Comparison of ENCODE assay signal across 12 cellular contexts in the genomic region with DNA sequence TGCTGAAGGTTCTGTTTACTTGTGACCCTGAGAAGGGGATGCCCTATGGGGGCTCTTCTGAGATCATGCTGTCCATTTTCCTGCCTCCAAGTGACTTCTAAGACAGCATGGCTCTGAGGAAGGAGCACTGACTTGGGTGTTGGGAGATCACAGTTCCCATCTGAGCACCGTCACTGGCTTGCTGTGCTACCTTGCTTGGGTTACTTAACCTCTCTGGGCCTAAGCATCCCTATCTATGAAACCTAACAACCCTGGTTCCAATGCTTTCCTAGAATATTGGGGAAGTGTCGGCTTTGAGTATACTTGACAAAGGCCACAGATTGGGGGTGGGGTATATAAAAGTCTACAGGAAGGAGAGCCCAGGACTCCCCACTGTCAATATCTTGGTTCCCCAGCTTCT. TPM values are rescaled to one million over a fixed set of nuclear protein-coding genes. Genes with fewer than 3 reads are reported as not detected.
DNase-seq lines count a peak whose midpoint lies in the region; ATAC-seq and TF ChIP-seq lines count a peak whose summit lies in the region.
"Had no signal": no experiment of that assay in that cellular context is flagged by ENCODE, and none has a peak within 500 bp of the region (broad histone marks: within the 10 kb centered on the region; RNA-seq: fewer than 3 reads in every experiment).

No MANE protein-coding gene starts in this region.

- H3K36me3 ChIP-seq in heart right ventricle (peaks cover 0 to 31% (median 0%) of the 10 kb centered on the region in 9 donors), colonic mucosa (no peaks in the 10 kb centered on the region), vagina (no peaks in the 10 kb centered on the region)
- no peaks in the 10 kb centered on the region for H3K36me3 ChIP-seq in naive thymus-derived CD4-positive, alpha-beta T cell (ENCODE audit: control insufficient read depth in 2 of 3, insufficient read depth in 3 of 3, low read length in 3 of 3)
- H3K36me3 ChIP-seq: BE2C had no signal

- no peak for TF ChIP-seq CTCF in heart right ventricle (IDR thresholded peaks at IDR 0.05)
- TF ChIP-seq CTCF in colonic mucosa (IDR thresholded peaks at IDR 0.05), result no peak
- no peak for TF ChIP-seq CTCF in vagina (IDR thresholded peaks at IDR 0.05)

- H3K27me3 ChIP-seq in heart right ventricle (peaks cover 0 to 5% (median 0%) of the 10 kb centered on the region in 7 donors), colonic mucosa (no peaks in the 10 kb centered on the region), vagina (no peaks in the 10 kb centered on the region)
- H3K27me3 ChIP-seq in naive thymus-derived CD4-positive, alpha-beta T cell (ENCODE audit: control insufficient read depth in 2 of 2, insufficient read depth in 2 of 2, low read length in 2 of 2), result no peaks in the 10 kb centered on the region
- H3K27me3 ChIP-seq: BE2C had no signal

- ATAC-seq in heart right ventricle (no peak), left ventricle myocardium superior (no peak), HG03097 (IDR thresholded peaks at IDR 0.05; ENCODE audit: low FRiP score, unreplicated experiment) (no peak)
- no peak for ATAC-seq in naive thymus-derived CD4-positive, alpha-beta T cell
- ATAC-seq: foreskin keratinocyte had no signal

- H3K4me1 ChIP-seq in heart right ventricle (peaks cover 10 to 100% (median 90%) of the 10 kb centered on the region in 9 donors), colonic mucosa (no peaks in the 10 kb centered on the region), vagina (peaks cover 81% of the 10 kb centered on the region)
- H3K4me1 ChIP-seq in naive thymus-derived CD4-positive, alpha-beta T cell (ENCODE audit: control insufficient read depth in 2 of 2, insufficient read depth in 2 of 2, low read length in 2 of 2), result peaks cover 64 to 79% of the 10 kb centered on the region in 2 donors
- H3K4me1 ChIP-seq: BE2C, foreskin keratinocyte had no signal

- H3K9me3 ChIP-seq in heart right ventricle, result no peaks in the 10 kb centered on the region
- H3K9me3 ChIP-seq in colonic mucosa, result no peaks in the 10 kb centered on the region
- H3K9me3 ChIP-seq in naive thymus-derived CD4-positive, alpha-beta T cell (ENCODE audit: control insufficient read depth in 2 of 3, low read length in 3 of 3), result no peaks in the 10 kb centered on the region
- H3K9me3 ChIP-seq in vagina, result no peaks in the 10 kb centered on the region
- H3K9me3 ChIP-seq: BE2C had no signal

- POLR2A ChIA-PET in naive thymus-derived CD4-positive, alpha-beta T cell (lab: Charles Lee), result interaction anchor here (0.7 to 8.2 kb wide), 3 partner anchors 12 to 37 kb away, joined by 6 to 125 read pairs (median 20); no protein-coding TSS in a partner anchor

- 77 to 84% methylated on average over 2 of the region's 2 CpGs for WGBS in heart right ventricle, 2 donors

- peaks cover 0 to 3% (median 0%) of the 10 kb centered on the region in 11 donors for H3K9me3 Mint-ChIP-seq in naive thymus-derived CD4-positive, alpha-beta T cell

- H3K4me1 Mint-ChIP-seq in naive thymus-derived CD4-positive, alpha-beta T cell, result peaks cover 57 to 93% (median 90%) of the 10 kb centered on the region in 7 donors

- H3K4me3 Mint-ChIP-seq in naive thymus-derived CD4-positive, alpha-beta T cell, result peak overlapping the region in 6 of 10 donors; percentile 45 to 87 (median 79)

- peak overlapping the region in 1 of 2 donors; percentile 1 for H3K9ac ChIP-seq in colonic mucosa (ENCODE audit: low read depth in 2 of 2, low read length in 2 of 2)

- DNase-seq in heart right ventricle, result no peak
- DNase-seq in left ventricle myocardium superior, result no peak
- DNase-seq in colonic mucosa, result no peak
- DNase-seq in naive thymus-derived CD4-positive, alpha-beta T cell, result no peak
- DNase-seq in vagina (ENCODE audit: extremely low spot score in 2 of 2), result no peak
- no peak for DNase-seq in anterior cingulate cortex (lab: John Stamatoyannopoulos, UW)
- no peak for DNase-seq in NCI-H774 (lab: John Stamatoyannopoulos, UW)
- DNase-seq: BE2C, cortex of kidney, foreskin keratinocyte, NCI-H146 had no signal

- CTCF ChIA-PET in naive thymus-derived CD4-positive, alpha-beta T cell (lab: Charles Lee), result interaction anchor here (1.1 kb wide), 1 partner anchor 48 kb away, joined by 3 read pairs; no protein-coding TSS in a partner anchor

- peak overlapping the region; percentile 90 to 100 (median 98) for H3K27ac Mint-ChIP-seq in naive thymus-derived CD4-positive, alpha-beta T cell

- no peak for TF ChIP-seq POLR2A in vagina (IDR thresholded peaks at IDR 0.05)

- peaks cover 0 to 52% (median 5%) of the 10 kb centered on the region in 5 donors for H3K36me3 Mint-ChIP-seq in naive thymus-derived CD4-positive, alpha-beta T cell

- H3K27me3 Mint-ChIP-seq in naive thymus-derived CD4-positive, alpha-beta T cell, result no peaks in the 10 kb centered on the region

- H3K4me3 ChIP-seq in heart right ventricle (peak overlapping the region in 4 of 10 donors; percentile 1 to 94 (median 15)), colonic mucosa (no peak overlapping the region), vagina (no peak overlapping the region)
- peak overlapping the region; percentile 6 for H3K4me3 ChIP-seq in naive thymus-derived CD4-positive, alpha-beta T cell (ENCODE audit: low read length)

- H3K27ac ChIP-seq in heart right ventricle (peak overlapping the region; percentile 33 to 99 (median 80)), colonic mucosa (peak overlapping the region; percentile 53), vagina (peak overlapping the region; percentile 74)
- H3K27ac ChIP-seq in naive thymus-derived CD4-positive, alpha-beta T cell (ENCODE audit: low read depth, low read length), result peak overlapping the region; percentile 92
- H3K27ac ChIP-seq: foreskin keratinocyte had no signal

- intact Hi-C loops in heart right ventricle (cut with DNase I) (no loop called here), left ventricle myocardium superior (cut with micrococcal nuclease) (no loop called here), colonic mucosa (cut with DNase I) (no loop called here), vagina (cut with DNase I) (no loop called here)
- intact Hi-C loops in naive thymus-derived CD4-positive, alpha-beta T cell (cut with micrococcal nuclease), result loop anchor here in 1 of 2 donors (1.0 kb wide), 1 partner anchor 40 kb away; no protein-coding TSS in a partner anchor

RNA-seq across cellular contexts. Expression of a gene that starts 6.2 kb away (rescaled TPM):
- total RNA-seq in heart right ventricle (10 to 100 TPM in 8 of 10 donors, 1 to 10 TPM in 2; 8.0 to 55.4 (median 15.7) TPM), left ventricle myocardium superior (13.0 TPM), colonic mucosa (10 to 100 TPM; 27.2 to 28.1 TPM), vagina (41.0 TPM)
- 10 to 100 TPM; 11.9 to 15.3 TPM for polyA plus RNA-seq in heart right ventricle
- 100 to 1,000 TPM in 2 of 5 experiments, 10 to 100 TPM in 3; 38.6 to 278 (median 60.3) TPM for total RNA-seq in naive thymus-derived CD4-positive, alpha-beta T cell
- 10 to 100 TPM; 30.1 to 48.2 TPM for polyA plus RNA-seq in naive thymus-derived CD4-positive, alpha-beta T cell

RNA-seq across cellular contexts. Expression of a gene that starts 56.9 kb away (rescaled TPM):
- 100 to 1,000 TPM in 2 of 10 donors, 10 to 100 TPM in 8; 59.6 to 161 (median 92.0) TPM for total RNA-seq in heart right ventricle
- polyA plus RNA-seq in heart right ventricle, result 10 to 100 TPM; 36.9 to 48.2 TPM
- 112 TPM for total RNA-seq in left ventricle myocardium superior
- total RNA-seq in colonic mucosa, result 10 to 100 TPM; 54.3 to 56.0 TPM
- total RNA-seq in naive thymus-derived CD4-positive, alpha-beta T cell, result 10 to 100 TPM; 43.8 to 94.4 (median 77.3) TPM
- polyA plus RNA-seq in naive thymus-derived CD4-positive, alpha-beta T cell, result 10 to 100 TPM in 1 of 2 donors, 1 to 10 TPM in 1; 6.5 to 13.5 TPM
- 88.9 TPM for total RNA-seq in vagina
